ENCODE assay signal across 10 cellular contexts in genomic region chr6:150704447-150705192, GRCh38.
"Had no signal": no experiment of that assay in that cellular context is flagged by ENCODE, and none has a peak within 500 bp of the region (broad histone marks: within the 10 kb centered on the region; RNA-seq: fewer than 3 reads in every experiment).

No MANE protein-coding gene starts in this region.

- H3K36me3 ChIP-seq: breast epithelium, tibial nerve had no signal

- H3K4me3 Mint-ChIP-seq: activated CD4-positive, alpha-beta memory T cell treated with anti-CD3 and anti-CD28 coated beads for 36 hours; activated naive CD8-positive, alpha-beta T cell treated with anti-CD3 and anti-CD28 coated beads, Interleukin-2, amount 10 ng/mL, durations not matched to agents 7 days and 5 days; activated T-cell treated with anti-CD3 and anti-CD28 coated beads, Interleukin-2, amount 50 U/mL, for 4 hours; endodermal cell had no signal

- H3K4me1 Mint-ChIP-seq: activated naive CD8-positive, alpha-beta T cell treated with anti-CD3 and anti-CD28 coated beads, Interleukin-2, amount 10 ng/mL, durations not matched to agents 7 days and 5 days; endodermal cell had no signal

- H2AFZ ChIP-seq: parathyroid adenoma had no signal

- H3K27ac ChIP-seq: breast epithelium, parathyroid adenoma, tibial nerve had no signal

- H3K27me3 ChIP-seq: breast epithelium, tibial nerve had no signal

- H3K9me3 ChIP-seq: breast epithelium, tibial nerve had no signal

- H3K4me3 ChIP-seq: breast epithelium, tibial nerve had no signal

- ATAC-seq: activated T-cell treated with anti-CD3 and anti-CD28 coated beads, Interleukin-2, amount 50 U/mL, for 4 hours had no signal

- H3K36me3 Mint-ChIP-seq: activated CD4-positive, alpha-beta memory T cell treated with anti-CD3 and anti-CD28 coated beads for 36 hours; activated naive CD8-positive, alpha-beta T cell treated with anti-CD3 and anti-CD28 coated beads, Interleukin-2, amount 10 ng/mL, durations not matched to agents 7 days and 5 days had no signal

- H3K27ac Mint-ChIP-seq: activated CD4-positive, alpha-beta memory T cell treated with anti-CD3 and anti-CD28 coated beads for 36 hours; activated naive CD8-positive, alpha-beta T cell treated with anti-CD3 and anti-CD28 coated beads, Interleukin-2, amount 10 ng/mL, durations not matched to agents 7 days and 5 days; endodermal cell had no signal

- H3K4me1 ChIP-seq: breast epithelium, tibial nerve had no signal

- H3K9ac ChIP-seq: parathyroid adenoma had no signal

- H3K9me3 Mint-ChIP-seq: activated CD4-positive, alpha-beta memory T cell treated with anti-CD3 and anti-CD28 coated beads for 36 hours; activated naive CD8-positive, alpha-beta T cell treated with anti-CD3 and anti-CD28 coated beads, Interleukin-2, amount 10 ng/mL, durations not matched to agents 7 days and 5 days; activated T-cell treated with anti-CD3 and anti-CD28 coated beads, Interleukin-2, amount 50 U/mL, for 4 hours; endodermal cell had no signal

- H3K27me3 Mint-ChIP-seq: activated CD4-positive, alpha-beta memory T cell treated with anti-CD3 and anti-CD28 coated beads for 36 hours; activated naive CD8-positive, alpha-beta T cell treated with anti-CD3 and anti-CD28 coated beads, Interleukin-2, amount 10 ng/mL, durations not matched to agents 7 days and 5 days had no signal

- DNase-seq: activated CD4-positive, alpha-beta memory T cell treated with anti-CD3 and anti-CD28 coated beads for 36 hours; activated naive CD8-positive, alpha-beta T cell treated with anti-CD3 and anti-CD28 coated beads, Interleukin-2, amount 10 ng/mL, durations not matched to agents 7 days and 5 days; activated T-cell treated with anti-CD3 and anti-CD28 coated beads, Interleukin-2, amount 50 U/mL, for 4 hours; anterior cingulate cortex; endodermal cell; erythroblast; glutamatergic neuron had no signal
